Comparison of ENCODE assay signal across 8 cellular contexts in the genomic region with DNA sequence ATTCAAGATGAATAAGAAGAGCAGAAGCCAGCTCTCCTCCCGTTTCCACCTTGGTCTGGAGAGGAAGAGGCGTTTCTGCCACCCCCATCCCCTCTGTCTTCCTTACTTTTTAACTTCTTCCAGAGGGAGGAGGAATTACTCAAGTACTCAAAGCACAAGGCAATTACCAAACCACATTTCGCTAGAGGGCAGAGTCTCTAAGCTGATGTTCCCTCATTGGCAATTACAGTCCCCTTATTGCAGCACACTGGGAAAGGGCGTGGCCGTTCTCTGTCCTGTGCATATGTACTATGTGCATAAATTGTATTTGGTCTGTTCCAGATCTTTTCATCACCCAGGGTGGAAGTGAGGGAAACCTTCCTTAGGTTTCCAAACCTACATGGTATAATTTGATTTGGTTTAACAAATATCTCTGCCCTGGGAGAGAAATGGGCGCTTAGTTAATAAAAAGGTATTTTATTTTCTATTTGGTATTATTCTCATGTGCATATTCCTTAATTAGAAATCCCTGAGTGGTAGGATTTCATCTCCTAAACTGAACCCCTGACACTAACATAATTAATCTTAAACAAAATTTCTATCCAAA. TPM values are rescaled to one million over a fixed set of nuclear protein-coding genes. Genes with fewer than 3 reads are reported as not detected.
DNase-seq lines count a peak whose midpoint lies in the region; ATAC-seq, FAIRE-seq and TF ChIP-seq lines count a peak whose summit lies in the region.

No MANE protein-coding gene starts in this region.

- in situ Hi-C loops in KBM-7 (cut with MboI; ENCODE audit: low pct_unique_long_range_greater_than_20kb, low sequenced_read_pairs) = no loop called here

- no peaks in the 10 kb centered on the region for H3K36me3 ChIP-seq in small intestine (ENCODE audit: control insufficient read depth in 2 of 2, insufficient read depth in 2 of 2, low read length in 2 of 2)

- H3K27ac ChIP-seq in small intestine (ENCODE audit: low read depth in 1 of 2, low read length in 1 of 2) = no peak overlapping the region

- no peak overlapping the region for H3K4me3 ChIP-seq in small intestine (ENCODE audit: low read depth in 1 of 2, low read length in 2 of 2)

- H3K27me3 ChIP-seq in small intestine (ENCODE audit: control insufficient read depth in 2 of 2, insufficient read depth in 2 of 2, low read length in 2 of 2) = no peaks in the 10 kb centered on the region

- no peak for FAIRE-seq in small intestine (lab: Jason Lieb, UNC)

- 16 to 34% (median 25%) methylated on average over 6 of the region's 6 CpGs for WGBS in small intestine, 3 donors

- DNase-seq in CMK (ENCODE audit: low read depth) (peak; percentile 47), KBM-7 (peak; percentile 61), glomerular visceral epithelial cell (ENCODE audit: extremely low spot score) (peak; percentile 54), small intestine (peak; percentile 95), activated gamma-delta T cell (lab: John Stamatoyannopoulos, UW) (no peak)

- ATAC-seq in SK-N-SH treated with all-trans-retinoic acid at 6 μM for 48 hours (peak; percentile 68), GM18868 (IDR thresholded peaks at IDR 0.05; ENCODE audit: unreplicated experiment) (no peak), HG02588 (IDR thresholded peaks at IDR 0.05; ENCODE audit: unreplicated experiment) (no peak)

- no peaks in the 10 kb centered on the region for H3K4me1 ChIP-seq in small intestine (ENCODE audit: control insufficient read depth in 2 of 2, insufficient read depth in 1 of 2, low read depth in 1 of 2, low read length in 1 of 2)

- no peaks in the 10 kb centered on the region for H3K9me3 ChIP-seq in small intestine (ENCODE audit: control insufficient read depth, low read depth)

TF ChIP-seq in SK-N-SH treated with all-trans-retinoic acid at 6 μM for 48 hours, 23 proteins besides CTCF, POLR2A, EP300 and RAD21:
- TF ChIP-seq GLIS3 (CRISPR knock-in tag; IDR thresholded peaks at IDR 0.05) (no peak), CSRNP3 (CRISPR knock-in tag; IDR thresholded peaks at IDR 0.05) (no peak), TCF4 (CRISPR knock-in tag; IDR thresholded peaks at IDR 0.05; ENCODE audit: borderline replicate concordance) (no peak), CREB5 (CRISPR knock-in tag; IDR thresholded peaks at IDR 0.05; ENCODE audit: low read depth) (no peak), OSR1 (CRISPR knock-in tag; IDR thresholded peaks at IDR 0.05) (no peak)

RNA-seq across cellular contexts. Expression of gene ALDOB, which starts 29.8 kb away (rescaled TPM):
- over 10,000 TPM in 2 of 3 donors, 100 to 1,000 TPM in 1; 757 to 16,248 (median 11,399) TPM for polyA plus RNA-seq in small intestine
